9 cellular contexts compared by ENCODE assay signal in the genomic region with DNA sequence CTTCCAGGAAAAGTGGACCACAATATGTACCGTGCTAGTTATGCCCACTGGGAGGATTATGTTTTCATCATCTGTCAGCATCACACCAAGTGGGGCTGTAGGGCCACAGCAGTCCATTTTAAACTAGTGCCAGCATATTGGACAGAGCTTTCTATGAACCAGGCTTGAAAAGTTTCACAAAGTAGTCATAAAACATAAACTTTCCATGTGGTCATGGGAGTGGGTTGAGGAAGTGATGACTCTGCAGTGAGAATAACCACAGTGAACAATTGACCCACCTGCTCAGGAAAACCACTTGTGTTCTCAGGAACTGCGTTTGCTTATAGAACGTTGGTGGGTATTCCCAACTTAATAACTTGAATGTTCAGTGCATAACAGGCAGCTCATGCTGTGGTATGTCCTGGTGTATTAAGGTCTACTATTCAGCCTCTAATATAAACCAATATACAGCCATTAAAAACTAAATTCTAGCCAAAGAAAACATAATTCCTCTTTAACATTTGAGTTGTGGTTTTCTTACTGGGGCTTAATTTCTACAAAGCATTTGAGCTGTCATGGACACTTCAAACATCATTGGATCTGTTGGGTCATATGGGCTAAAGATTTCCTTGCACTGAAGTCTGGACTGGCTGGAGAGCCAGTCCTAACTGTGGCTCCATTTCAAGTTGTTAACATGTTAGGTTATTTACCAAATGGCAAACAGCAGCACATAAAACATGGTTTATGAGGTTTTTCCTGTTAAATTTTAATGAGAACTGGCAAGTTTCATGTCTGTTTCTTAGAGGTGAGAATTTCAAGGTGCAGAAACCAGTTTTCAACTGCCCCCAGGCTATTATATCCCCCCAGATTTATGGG.
A peak's percentile ranks its signal among the peaks of the same experiment; 100 is the strongest.
DNase-seq lines count a peak whose midpoint lies in the region; ATAC-seq and TF ChIP-seq lines count a peak whose summit lies in the region.
"Had no signal": no experiment of that assay in that cellular context is flagged by ENCODE, and none has a peak within 500 bp of the region (broad histone marks: within the 10 kb centered on the region; RNA-seq: fewer than 3 reads in every experiment).

No MANE protein-coding gene starts in this region.

- H3K27ac ChIP-seq in left ventricle myocardium inferior (replicated peaks): no peak overlapping the region
- H3K27ac ChIP-seq: neutrophil had no signal

- DNase-seq in HT1080 (ENCODE audit: low read depth): peak; percentile 96
- DNase-seq in myocyte (ENCODE audit: low read depth): peak; percentile 82
- no peak for DNase-seq in left ventricle myocardium inferior
- DNase-seq in cerebellar nuclear complex (lab: John Stamatoyannopoulos, UW): no peak
- no peak for DNase-seq in left ventricle myocardium superior
- no peak for DNase-seq in activated naive CD4-positive, alpha-beta T cell treated with Interleukin-2 at 50 U/mL for 16 hours

- no peak for TF ChIP-seq CTCF in left ventricle myocardium inferior (IDR thresholded peaks at IDR 0.05; ENCODE audit: borderline replicate concordance)

- peaks cover 10% of the 10 kb centered on the region for H3K9me3 ChIP-seq in left ventricle myocardium inferior (replicated peaks)
- H3K9me3 ChIP-seq: neutrophil had no signal

- no peak overlapping the region for H3K4me3 ChIP-seq in left ventricle myocardium inferior

- H3K4me1 ChIP-seq in left ventricle myocardium inferior: no peaks in the 10 kb centered on the region

- H3K36me3 ChIP-seq in left ventricle myocardium inferior: no peaks in the 10 kb centered on the region
- H3K36me3 ChIP-seq: neutrophil had no signal

- intact Hi-C loops in left ventricle myocardium inferior (cut with micrococcal nuclease): no loop called here
- intact Hi-C loops in left ventricle myocardium superior (cut with micrococcal nuclease): loop anchor here (10.0 kb wide), 1 partner anchor 64 kb away; no protein-coding TSS in a partner anchor

- peak; percentile 95 for ATAC-seq in GM18907 (IDR thresholded peaks at IDR 0.05; ENCODE audit: unreplicated experiment)
- peak; percentile 90 for ATAC-seq in GM21825 (IDR thresholded peaks at IDR 0.05; ENCODE audit: unreplicated experiment)
- ATAC-seq in left ventricle myocardium superior: no peak

- no peaks in the 10 kb centered on the region for H3K27me3 ChIP-seq in left ventricle myocardium inferior (ENCODE audit: low read depth)
- H3K27me3 ChIP-seq: neutrophil had no signal

Comparison
In these comparisons a context has a peak if more than half of its experiments do, and no peak if none do; other contexts are left out.
1. DNase-seq: peak in HT1080 (single experiment) and myocyte (single experiment); none in left ventricle myocardium inferior (single experiment), cerebellar nuclear complex (0 of 2), left ventricle myocardium superior (single experiment) and activated naive CD4-positive, alpha-beta T cell treated with Interleukin-2 at 50 U/mL for 16 hours (single experiment).